8 cellular contexts compared by ENCODE assay signal in genomic region chr16:88455610-88456355, GRCh38. TPM values are rescaled to one million over a fixed set of nuclear protein-coding genes. Genes with fewer than 3 reads are reported as not detected.
DNase-seq lines count a peak whose midpoint lies in the region; ATAC-seq, FAIRE-seq and TF ChIP-seq lines count a peak whose summit lies in the region.

No MANE protein-coding gene starts in this region.

- no peak overlapping the region for H3K9ac ChIP-seq in trophoblast cell (ENCODE audit: low read length)

- no peak overlapping the region for H2AFZ ChIP-seq in trophoblast cell (ENCODE audit: insufficient read depth, low read length, poor library complexity)

- WGBS in A549 (ENCODE audit: missing lambda C conversion rate): 15% methylated on average over 43 of the region's 68 CpGs
- 3% methylated on average over 6 of the region's 68 CpGs for WGBS in esophagus muscularis mucosa
- WGBS in trophoblast cell (ENCODE audit: extremely low coverage, insufficient coverage, insufficient read length): no CpG with 5 or more reads among the region's 68 CpGs
- WGBS in urinary bladder: under 1% methylated on average over 68 of the region's 68 CpGs

- TF ChIP-seq POLR2A in A549 (IDR thresholded peaks at IDR 0.05; ENCODE audit: low read length) (no peak), GM18526 (IDR thresholded peaks at IDR 0.05; ENCODE audit: extremely low read depth, insufficient read length) (peak; percentile 8), NB4 (IDR thresholded peaks at IDR 0.05; ENCODE audit: extremely low read depth, insufficient read length) (no peak), esophagus muscularis mucosa (IDR thresholded peaks at IDR 0.05; ENCODE audit: low read depth) (no peak)

- no peak overlapping the region for H4K12ac ChIP-seq in trophoblast cell (ENCODE audit: low read depth, low read length)

- H4K8ac ChIP-seq in trophoblast cell (ENCODE audit: low read depth, low read length): no peak overlapping the region

- H4K91ac ChIP-seq in trophoblast cell (ENCODE audit: low read depth, low read length): no peak overlapping the region

- H3K4me1 ChIP-seq in A549 (peaks cover 34% of the 10 kb centered on the region), esophagus muscularis mucosa (peaks cover 31 to 45% (median 40%) of the 10 kb centered on the region in 4 donors), trophoblast cell (ENCODE audit: control insufficient read depth in 1 of 2, insufficient read depth in 2 of 2, low read length in 2 of 2) (peaks cover 18 to 22% of the 10 kb centered on the region in 2 experiments), urinary bladder (ENCODE audit: insufficient read depth) (no peaks in the 10 kb centered on the region)

- peaks cover 11% of the 10 kb centered on the region for H3K79me1 ChIP-seq in trophoblast cell (ENCODE audit: low read length)

- peak; percentile 55 to 62 for DNase-seq in A549 (ENCODE audit: low read depth in 1 of 2, low spot score in 1 of 2)
- peak; percentile 85 for DNase-seq in NB4 (ENCODE audit: low read depth)
- peak; percentile 76 for DNase-seq in activated CD8-positive, alpha-beta memory T cell treated with anti-CD3 and anti-CD28 coated beads, Interleukin-2, amount 50 U/mL, for 4 hours
- no peak for DNase-seq in esophagus muscularis mucosa (ENCODE audit: extremely low spot score)
- peak; percentile 46 to 52 for DNase-seq in trophoblast cell

- H3K36me3 ChIP-seq in esophagus muscularis mucosa: no peaks in the 10 kb centered on the region
- H3K36me3 ChIP-seq in trophoblast cell (ENCODE audit: control insufficient read depth in 1 of 2, insufficient read depth in 2 of 2, low read length in 2 of 2): no peaks in the 10 kb centered on the region
- H3K36me3 ChIP-seq in urinary bladder (ENCODE audit: insufficient read depth): no peaks in the 10 kb centered on the region

- H2AK5ac ChIP-seq in trophoblast cell (ENCODE audit: low read length): no peak overlapping the region

- H3K4me3 ChIP-seq in A549 (peak overlapping the region; percentile 88), NB4 (ENCODE audit: low read depth, low read length) (peak overlapping the region; percentile 54), esophagus muscularis mucosa (peak overlapping the region; percentile 65 to 71 (median 66)), trophoblast cell (ENCODE audit: low read depth, low read length) (peak overlapping the region; percentile 15), urinary bladder (ENCODE audit: low read depth, low read length) (peak overlapping the region; percentile 58)

- H3K14ac ChIP-seq in trophoblast cell (ENCODE audit: low read length): no peak overlapping the region

- no peak overlapping the region for H3K4ac ChIP-seq in trophoblast cell (ENCODE audit: low read depth, low read length)

- H2BK12ac ChIP-seq in trophoblast cell (ENCODE audit: low read length): no peak overlapping the region

- no peak overlapping the region for H3K23ac ChIP-seq in trophoblast cell (ENCODE audit: low read length)

- H2BK120ac ChIP-seq in trophoblast cell (ENCODE audit: insufficient read depth, low read length, poor library complexity): no peak overlapping the region

- POLR2A ChIA-PET in A549 (lab: Yijun Ruan, JAX): no interaction called here

- no peak; a peak in 1 of 5 replicates for TF ChIP-seq RAD21 in A549 (conservative IDR thresholded peaks at IDR 0.05 in 1 of 2, IDR thresholded peaks at IDR 0.05 in 1 of 2)

- H3K27ac ChIP-seq in A549 (peak overlapping the region; percentile 73 to 90), esophagus muscularis mucosa (replicated peaks in 1 of 4) (peak overlapping the region in 3 of 4 donors; percentile 21 to 55 (median 53)), trophoblast cell (ENCODE audit: low read depth, low read length) (no peak overlapping the region), urinary bladder (ENCODE audit: low read depth) (no peak overlapping the region)

- intact Hi-C loops in esophagus muscularis mucosa (cut with DNase I): no loop called here

- H3K4me2 ChIP-seq in A549: peak overlapping the region; percentile 83
- peak overlapping the region; percentile 86 for H3K4me2 ChIP-seq in trophoblast cell (ENCODE audit: low read length)

- FAIRE-seq in A549 (lab: Jason Lieb, UNC): no peak

- CTCF ChIA-PET in A549 (lab: Yijun Ruan, JAX): interaction anchor here (1.4 kb wide), 1 partner anchor 55 kb away, joined by 4 read pairs; no protein-coding TSS in a partner anchor

- H3K27me3 ChIP-seq in esophagus muscularis mucosa (peaks cover 0 to 64% (median 14%) of the 10 kb centered on the region in 4 donors), trophoblast cell (ENCODE audit: insufficient read depth, low read length) (no peaks in the 10 kb centered on the region)

- ATAC-seq in A549 (peak; percentile 3 to 9; a peak in 2 of 6 replicates), HG02938 (IDR thresholded peaks at IDR 0.05; ENCODE audit: unreplicated experiment) (no peak)

- no peak overlapping the region for H3K18ac ChIP-seq in trophoblast cell (ENCODE audit: low read length)

- no peak overlapping the region for H2BK5ac ChIP-seq in trophoblast cell (ENCODE audit: low read depth, low read length, poor library complexity)

- TF ChIP-seq EP300 in A549 (IDR thresholded peaks at IDR 0.05) (no peak), esophagus muscularis mucosa (IDR thresholded peaks at IDR 0.05) (no peak)

- TF ChIP-seq CTCF in A549 (IDR thresholded peaks at IDR 0.05): peak; percentile 28; the same call in 2 of the 3 replicates
- no peak for TF ChIP-seq CTCF in NB4 (IDR thresholded peaks at IDR 0.05; ENCODE audit: low read depth, low read length)
- TF ChIP-seq CTCF in esophagus muscularis mucosa (IDR thresholded peaks at IDR 0.05): no peak

- H3K9me3 ChIP-seq in A549: no peaks in the 10 kb centered on the region
- no peaks in the 10 kb centered on the region for H3K9me3 ChIP-seq in esophagus muscularis mucosa
- no peaks in the 10 kb centered on the region for H3K9me3 ChIP-seq in trophoblast cell (ENCODE audit: insufficient read depth, low read depth, low read length)

- H3K79me2 ChIP-seq in trophoblast cell (ENCODE audit: control insufficient read depth, insufficient read depth, low read length, poor library complexity): peaks cover 4% of the 10 kb centered on the region

TF ChIP-seq in A549, 52 proteins besides CTCF, POLR2A, EP300 and RAD21:
- TF ChIP-seq ZC3H11A (IDR thresholded peaks at IDR 0.05): no peak
- TF ChIP-seq TP53 (CRISPR knock-in tag; IDR thresholded peaks at IDR 0.05): peak; percentile 37; the same call in 1 of the 2 replicates
- TF ChIP-seq GATA3 (IDR thresholded peaks at IDR 0.05; ENCODE audit: borderline replicate concordance): peak; percentile 79
- TF ChIP-seq RFX5 (IDR thresholded peaks at IDR 0.05): no peak
TF ChIP-seq in A549: peak in this region for 2.

RNA-seq across cellular contexts. Expression of gene ZFPM1, which starts 2.7 kb away (rescaled TPM):
- 0.28 and 0.36 TPM in 2 replicates for polyA plus RNA-seq in A549 (2011; rRNA removed)
- 2.0 and 2.9 TPM in 2 replicates for polyA plus RNA-seq in A549 (2012; cell fraction: cytosol; rRNA removed)
- 3.9 and 6.5 TPM in 2 replicates for polyA plus RNA-seq in A549 (2012; cell fraction: nucleus; rRNA removed)
- polyA plus RNA-seq in A549 (2017; fragmentation: RNase III; extraction: RNeasy Plus Mini Kit Qiagen cat#74134 plus additional on column Dnase treatment): 2.1 to 2.8 TPM (median 2.5 TPM) in 3 replicates
- polyA minus RNA-seq in A549 (2011; rRNA and poly(A)+ RNA removed): 0.68 and 0.79 TPM in 2 replicates
- total RNA-seq in esophagus muscularis mucosa: 1 to 10 TPM in 2 of 4 donors, under 1 TPM in 2; 0.42 to 1.4 (median 1.0) TPM
- 4.0 and 4.1 TPM in 2 replicates for polyA plus RNA-seq in trophoblast cell (2013)
- total RNA-seq in urinary bladder: 2.7 TPM
- 2.1 TPM for polyA plus RNA-seq in urinary bladder

Comparison
In these comparisons a context has a peak if more than half of its experiments do, and no peak if none do; other contexts are left out.
1. H3K27ac ChIP-seq: peak in A549 (2 of 2) and esophagus muscularis mucosa (3 of 4); none in trophoblast cell (single experiment) and urinary bladder (single experiment).
2. H3K4me3 ChIP-seq: peak in every context shown above with its lines; median percentile 88 in A549; 66 in esophagus muscularis mucosa; 58 in urinary bladder; 54 in NB4; 15 in trophoblast cell.